16 cellular contexts compared by ENCODE assay signal in genomic region chr15:60073441-60073840, GRCh38.
DNase-seq lines count a peak whose midpoint lies in the region; TF ChIP-seq lines count a peak whose summit lies in the region.
"Had no signal": no experiment of that assay in that cellular context is flagged by ENCODE, and none has a peak within 500 bp of the region (broad histone marks: within the 10 kb centered on the region; RNA-seq: fewer than 3 reads in every experiment).

No MANE protein-coding gene starts in this region.

- H2BK15ac ChIP-seq in mesenchymal stem cell (ENCODE audit: low read depth, poor library complexity, severe bottlenecking): no peak overlapping the region

- no peak for TF ChIP-seq CTCF in VCaP (conservative IDR thresholded peaks at IDR 0.05)
- TF ChIP-seq CTCF in neural crest cell (conservative IDR thresholded peaks at IDR 0.05): no peak
- no peak for TF ChIP-seq CTCF in brain microvascular endothelial cell (IDR thresholded peaks at IDR 0.05; ENCODE audit: low read depth, low read length, missing control alignments)

- H3K79me1 ChIP-seq in mesenchymal stem cell (replicated peaks; ENCODE audit: low read length, poor library complexity, severe bottlenecking): no peaks in the 10 kb centered on the region

- H3K18ac ChIP-seq in mesenchymal stem cell (ENCODE audit: low read depth in 1 of 2, low read length in 2 of 2): no peak overlapping the region

- no peak overlapping the region for H3K4ac ChIP-seq in mesenchymal stem cell (ENCODE audit: low read depth in 1 of 2, low read length in 2 of 2)

- H2AK5ac ChIP-seq in mesenchymal stem cell (ENCODE audit: low read length, severe bottlenecking): no peak overlapping the region

- H3K14ac ChIP-seq in mesenchymal stem cell (ENCODE audit: low read length in 2 of 2): no peak overlapping the region

- CTCF ChIA-PET in activated naive CD4-positive, alpha-beta T cell treated with anti-CD3 and anti-CD28 coated beads, Interleukin-2, amount 10 ng/mL, durations not matched to agents 7 days and 5 days (lab: Charles Lee): no interaction called here

- H3K27me3 ChIP-seq in brain microvascular endothelial cell (replicated peaks): no peaks in the 10 kb centered on the region
- no peaks in the 10 kb centered on the region for H3K27me3 ChIP-seq in MG63
- H3K27me3 ChIP-seq in mesenchymal stem cell (ENCODE audit: control insufficient read depth in 1 of 2, insufficient read depth in 1 of 2, low read length in 2 of 2): no peaks in the 10 kb centered on the region
- H3K27me3 ChIP-seq: BLaER1 had no signal

- no peak overlapping the region for H3K4me3 ChIP-seq in brain microvascular endothelial cell (ENCODE audit: low read depth, low read length)
- H3K4me3 ChIP-seq in MG63: no peak overlapping the region
- H3K4me3 ChIP-seq in mesenchymal stem cell (ENCODE audit: insufficient read depth in 1 of 2, low read depth in 1 of 2, low read length in 2 of 2): no peak overlapping the region
- H3K4me3 ChIP-seq: BLaER1, GM23248 had no signal

- H3K9me3 Mint-ChIP-seq in activated naive CD4-positive, alpha-beta T cell treated with anti-CD3 and anti-CD28 coated beads, Interleukin-2, amount 10 ng/mL, durations not matched to agents 7 days and 5 days: no peaks in the 10 kb centered on the region
- H3K9me3 Mint-ChIP-seq in neural crest cell: peaks cover 5% of the 10 kb centered on the region

- H3K4me1 Mint-ChIP-seq in activated naive CD4-positive, alpha-beta T cell treated with anti-CD3 and anti-CD28 coated beads, Interleukin-2, amount 10 ng/mL, durations not matched to agents 7 days and 5 days: peaks cover 42% of the 10 kb centered on the region
- H3K4me1 Mint-ChIP-seq in neural crest cell: peaks cover 68% of the 10 kb centered on the region
- H3K4me1 Mint-ChIP-seq: CD14-positive monocyte had no signal

- DNase-seq in activated naive CD4-positive, alpha-beta T cell treated with anti-CD3 and anti-CD28 coated beads, Interleukin-2, amount 10 ng/mL, durations not matched to agents 7 days and 5 days: no peak
- DNase-seq in activated naive CD4-positive, alpha-beta T cell treated with Interleukin-2 at 50 U/mL for 16 hours: no peak
- DNase-seq in neural crest cell (ENCODE audit: low read depth, low spot score): no peak
- DNase-seq in brain microvascular endothelial cell: no peak
- no peak for DNase-seq in MG63
- no peak for DNase-seq in mesenchymal stem cell
- DNase-seq: 8988T; CD4-positive, alpha-beta memory T cell; DMS79; GDM1; HCEC 1CT; HFFc6 had no signal

- H3K4me3 Mint-ChIP-seq in activated naive CD4-positive, alpha-beta T cell treated with anti-CD3 and anti-CD28 coated beads, Interleukin-2, amount 10 ng/mL, durations not matched to agents 7 days and 5 days: no peak overlapping the region
- H3K4me3 Mint-ChIP-seq in neural crest cell: no peak overlapping the region
- H3K4me3 Mint-ChIP-seq: CD14-positive monocyte, HFFc6 had no signal

- H3K27ac ChIP-seq in VCaP (peak overlapping the region; percentile 34; the same call in 1 of the 2 replicates), brain microvascular endothelial cell (no peak overlapping the region), mesenchymal stem cell (ENCODE audit: low read length, poor library complexity, severe bottlenecking) (no peak overlapping the region)
- H3K27ac ChIP-seq: BLaER1, GM23248 had no signal

- H2BK120ac ChIP-seq in mesenchymal stem cell (ENCODE audit: low read depth, low read length): no peak overlapping the region

- H3K4me2 ChIP-seq in mesenchymal stem cell (ENCODE audit: low read length, poor library complexity, severe bottlenecking): no peak overlapping the region
- H3K4me2 ChIP-seq: BLaER1 had no signal

- no peak overlapping the region for H2BK5ac ChIP-seq in mesenchymal stem cell (ENCODE audit: low read depth, low read length, poor library complexity, severe bottlenecking)

- H3K27me3 Mint-ChIP-seq in activated naive CD4-positive, alpha-beta T cell treated with anti-CD3 and anti-CD28 coated beads, Interleukin-2, amount 10 ng/mL, durations not matched to agents 7 days and 5 days: peaks cover 14% of the 10 kb centered on the region
- no peaks in the 10 kb centered on the region for H3K27me3 Mint-ChIP-seq in neural crest cell (ENCODE audit: low read depth)

- no peak overlapping the region for H4K8ac ChIP-seq in mesenchymal stem cell (ENCODE audit: low read length)

- no peaks in the 10 kb centered on the region for H3K36me3 ChIP-seq in brain microvascular endothelial cell (replicated peaks)
- no peaks in the 10 kb centered on the region for H3K36me3 ChIP-seq in MG63
- H3K36me3 ChIP-seq in mesenchymal stem cell (ENCODE audit: control insufficient read depth in 1 of 2, insufficient read depth in 2 of 2, low read depth in 1 of 2, low read length in 2 of 2): no peaks in the 10 kb centered on the region
- H3K36me3 ChIP-seq: BLaER1 had no signal

- in situ Hi-C loops in brain microvascular endothelial cell (cut with HindIII; ENCODE audit: low pct_ligation_motif_present, low sequenced_read_pairs): no loop called here

- H4K91ac ChIP-seq in mesenchymal stem cell (ENCODE audit: low read length): no peak overlapping the region

- no peaks in the 10 kb centered on the region for H3K36me3 Mint-ChIP-seq in activated naive CD4-positive, alpha-beta T cell treated with anti-CD3 and anti-CD28 coated beads, Interleukin-2, amount 10 ng/mL, durations not matched to agents 7 days and 5 days
- H3K36me3 Mint-ChIP-seq in neural crest cell (ENCODE audit: low read depth): peaks cover 4% of the 10 kb centered on the region
- H3K36me3 Mint-ChIP-seq: CD14-positive monocyte; CD4-positive, alpha-beta memory T cell had no signal

- H3K9me3 ChIP-seq in MG63 (peaks cover 4% of the 10 kb centered on the region; the same call in 1 of the 2 replicates), mesenchymal stem cell (ENCODE audit: control insufficient read depth, low read length) (no peaks in the 10 kb centered on the region)
- H3K9me3 ChIP-seq: BLaER1 had no signal

- H2BK12ac ChIP-seq in mesenchymal stem cell (ENCODE audit: low read length in 2 of 2): no peak overlapping the region

- peak overlapping the region; percentile 4 for H3K27ac Mint-ChIP-seq in activated naive CD4-positive, alpha-beta T cell treated with anti-CD3 and anti-CD28 coated beads, Interleukin-2, amount 10 ng/mL, durations not matched to agents 7 days and 5 days
- peak overlapping the region; percentile 90 for H3K27ac Mint-ChIP-seq in neural crest cell (ENCODE audit: unreplicated experiment)
- H3K27ac Mint-ChIP-seq: CD14-positive monocyte, HFFc6 had no signal

- H3K23ac ChIP-seq in mesenchymal stem cell (ENCODE audit: low read length in 2 of 2): no peak overlapping the region

- 88% methylated on average over 3 of the region's 3 CpGs for WGBS in mesenchymal stem cell

- no peak overlapping the region for H2AFZ ChIP-seq in mesenchymal stem cell (ENCODE audit: low read depth, low read length)
- H2AFZ ChIP-seq: GM23248 had no signal

- no peak overlapping the region for H3K9ac ChIP-seq in mesenchymal stem cell (ENCODE audit: low read length)
- H3K9ac ChIP-seq: BLaER1, GM23248 had no signal

- no peaks in the 10 kb centered on the region for H3K4me1 ChIP-seq in mesenchymal stem cell (ENCODE audit: control insufficient read depth, insufficient read depth, low read depth, low read length)
- H3K4me1 ChIP-seq: BLaER1 had no signal
